In the genomic region with DNA sequence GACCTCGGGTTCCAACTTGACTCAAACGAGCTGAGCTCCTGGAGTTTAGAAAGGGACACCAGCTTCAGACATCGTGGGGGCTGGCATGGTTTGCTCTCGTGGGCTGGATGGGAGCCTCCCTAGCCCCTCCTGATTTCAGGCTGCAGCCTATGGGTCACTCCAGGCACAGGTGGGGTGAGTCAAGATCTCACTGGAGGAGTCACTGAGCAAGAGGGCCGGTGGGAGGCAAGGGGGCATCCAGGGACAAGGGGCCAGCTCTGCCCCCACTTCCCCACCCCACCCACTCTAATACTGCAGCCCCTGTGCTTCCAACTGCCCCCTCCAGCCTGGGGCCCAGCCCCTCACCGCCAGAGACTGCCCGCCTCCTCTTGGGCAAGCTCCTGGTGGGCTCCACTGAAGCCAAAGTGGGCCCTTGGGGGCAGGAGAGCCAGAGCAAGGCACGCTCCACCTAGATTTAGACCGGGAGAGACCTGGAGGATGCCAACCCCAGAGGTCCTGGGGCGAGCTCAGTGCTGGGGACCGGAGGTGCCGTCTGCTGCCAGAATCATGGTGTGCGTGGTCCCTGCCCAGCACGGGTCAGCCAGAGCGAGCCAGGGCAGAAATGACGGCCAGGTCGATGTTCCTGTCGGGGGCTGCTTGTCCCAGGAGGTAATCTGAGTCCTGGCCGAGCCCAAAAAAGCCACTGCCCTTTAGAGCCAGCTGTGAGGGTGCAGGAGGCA, we compare ENCODE assay signal across 14 cellular contexts. TPM values are rescaled to one million over a fixed set of nuclear protein-coding genes. Genes with fewer than 3 reads are reported as not detected.
DNase-seq lines count a peak whose midpoint lies in the region; ATAC-seq and TF ChIP-seq lines count a peak whose summit lies in the region.
"Had no signal": no experiment of that assay in that cellular context is flagged by ENCODE, and none has a peak within 500 bp of the region (broad histone marks: within the 10 kb centered on the region; RNA-seq: fewer than 3 reads in every experiment).

No MANE protein-coding gene starts in this region.

- intact Hi-C loops in MCF 10A (cut with micrococcal nuclease), result no loop called here
- intact Hi-C loops in breast epithelium (cut with DNase I; ENCODE audit: low total_unique reads), result loop anchor here (10.0 kb wide), 1 partner anchor 180 kb away; a partner anchor contains a TSS

- TF ChIP-seq CTCF in MCF 10A (IDR thresholded peaks at IDR 0.05; ENCODE audit: unreplicated experiment) (no peak), breast epithelium (IDR thresholded peaks at IDR 0.05) (no peak), nephron progenitor cell (IDR thresholded peaks at IDR 0.05) (no peak)

- H3K27ac Mint-ChIP-seq in MCF 10A (ENCODE audit: low read depth, unreplicated experiment) (no peak overlapping the region), nephron progenitor cell (no peak overlapping the region)
- H3K27ac Mint-ChIP-seq: activated T-cell treated with anti-CD3 and anti-CD28 coated beads, Interleukin-2, amount 50 U/mL, for 72 hours had no signal

- no peak overlapping the region for H3K4me3 ChIP-seq in breast epithelium
- H3K4me3 ChIP-seq in adipocyte (ENCODE audit: low read length), result no peak overlapping the region

- BruUV-seq in MCF 10A (replicated peaks; lab: Mats Ljungman, UMichigan), result no TSS peak

- DNase-seq in MCF 10A (ENCODE audit: unreplicated experiment) (no peak), breast epithelium (ENCODE audit: low spot score in 2 of 2) (no peak), adipocyte (ENCODE audit: low read depth) (no peak), nephron progenitor cell (no peak), ureter (ENCODE audit: low spot score) (peak; percentile 50), iPS-NIHi11 (ENCODE audit: low spot score) (no peak), RPMI8226 (no peak)
- DNase-seq: activated CD4-positive, alpha-beta T cell treated with anti-CD3 and anti-CD28 coated beads for 48 hours; activated T-cell treated with anti-CD3 and anti-CD28 coated beads, Interleukin-2, amount 50 U/mL, for 72 hours; NCI-H1105; NCI-H510A; retina had no signal

- H3K27me3 Mint-ChIP-seq in MCF 10A (ENCODE audit: insufficient read depth, unreplicated experiment) (no peaks in the 10 kb centered on the region), nephron progenitor cell (ENCODE audit: low read depth, poor library complexity) (no peaks in the 10 kb centered on the region)

- H3K4me1 Mint-ChIP-seq in MCF 10A (ENCODE audit: insufficient read depth, unreplicated experiment) (peaks cover 15% of the 10 kb centered on the region), nephron progenitor cell (peaks cover 47% of the 10 kb centered on the region)

- TF ChIP-seq POLR2A in breast epithelium (IDR thresholded peaks at IDR 0.05), result no peak

- H3K4me1 ChIP-seq in breast epithelium (peaks cover 21 to 28% of the 10 kb centered on the region in 2 donors), adipocyte (ENCODE audit: control insufficient read depth, insufficient read depth, low read length) (peaks cover 16% of the 10 kb centered on the region)

- H3K36me3 Mint-ChIP-seq in MCF 10A (ENCODE audit: insufficient read depth, unreplicated experiment) (peaks cover 70% of the 10 kb centered on the region), nephron progenitor cell (ENCODE audit: low read depth) (peaks cover 8% of the 10 kb centered on the region)

- H3K36me3 ChIP-seq in breast epithelium, result no peaks in the 10 kb centered on the region
- H3K36me3 ChIP-seq in adipocyte (ENCODE audit: control insufficient read depth, insufficient read depth, low read length, severe bottlenecking), result peaks cover 14% of the 10 kb centered on the region

- peak overlapping the region; percentile 47 for H3K4me3 Mint-ChIP-seq in MCF 10A (ENCODE audit: unreplicated experiment)
- H3K4me3 Mint-ChIP-seq in nephron progenitor cell, result peak overlapping the region; percentile 56
- H3K4me3 Mint-ChIP-seq: activated T-cell treated with anti-CD3 and anti-CD28 coated beads, Interleukin-2, amount 50 U/mL, for 72 hours; T-helper 2 cell treated with Interferon-gamma antibody and Interleukin-4, amounts not matched to agents 5 μg/mL and 100 μg/mL, for 36 hours had no signal

- H3K9me3 ChIP-seq in breast epithelium (no peaks in the 10 kb centered on the region), adipocyte (ENCODE audit: control insufficient read depth, low read length) (no peaks in the 10 kb centered on the region)

- peak overlapping the region in 1 of 2 donors; percentile 54 for H3K27ac ChIP-seq in breast epithelium

- H3K9me3 Mint-ChIP-seq in MCF 10A (ENCODE audit: unreplicated experiment), result no peaks in the 10 kb centered on the region
- no peaks in the 10 kb centered on the region for H3K9me3 Mint-ChIP-seq in nephron progenitor cell
- H3K9me3 Mint-ChIP-seq: activated T-cell treated with anti-CD3 and anti-CD28 coated beads, Interleukin-2, amount 50 U/mL, for 72 hours; T-helper 2 cell treated with Interferon-gamma antibody and Interleukin-4, amounts not matched to agents 5 μg/mL and 100 μg/mL, for 36 hours had no signal

- H3K27me3 ChIP-seq in breast epithelium, result no peaks in the 10 kb centered on the region
- H3K27me3 ChIP-seq in adipocyte (replicated peaks; ENCODE audit: control insufficient read depth, insufficient read depth, low read length), result no peaks in the 10 kb centered on the region

- peak overlapping the region; percentile 5 for H3K9ac ChIP-seq in adipocyte (ENCODE audit: low read length)

- CTCF ChIA-PET in MCF 10A (lab: Yijun Ruan, JAX), result interaction anchor here (0.6 to 2.4 kb wide), 11 partner anchors 20 to 292 kb away, joined by 3 to 15 read pairs (median 4); a partner anchor contains a TSS

- POLR2A ChIA-PET in MCF 10A (lab: Yijun Ruan, JAX), result interaction anchor here (0.7 to 2.4 kb wide), 11 partner anchors 9 to 124 kb away, joined by 3 to 35 read pairs (median 5); a partner anchor contains a TSS

- no peak for ATAC-seq in GM18909 (IDR thresholded peaks at IDR 0.05; ENCODE audit: poor library complexity, unreplicated experiment)

RNA-seq across cellular contexts. Expression of a gene that starts 6.4 kb away (rescaled TPM):
- total RNA-seq in MCF 10A (2022) (268 and 350 TPM in 2 replicates), breast epithelium (10 to 100 TPM; 10.2 to 22.6 (median 17.3) TPM), ureter (44.2 TPM)

RNA-seq across cellular contexts. Expression of a gene that starts 22.6 kb away (rescaled TPM):
- 86.8 and 87.3 TPM in 2 replicates for total RNA-seq in MCF 10A (2022)
- total RNA-seq in breast epithelium, result 10 to 100 TPM; 13.4 to 56.9 (median 52.8) TPM
- total RNA-seq in ureter, result 108 TPM

RNA-seq across cellular contexts. Expression of a gene that starts 38.3 kb away (rescaled TPM):
- total RNA-seq in MCF 10A (2022), result 191 and 193 TPM in 2 replicates
- 10 to 100 TPM; 50.7 to 85.9 (median 75.2) TPM for total RNA-seq in breast epithelium
- total RNA-seq in ureter, result 170 TPM
